19 cellular contexts compared by ENCODE assay signal in genomic region chr15:96858693-96859092, GRCh38.
DNase-seq lines count a peak whose midpoint lies in the region; ATAC-seq and TF ChIP-seq lines count a peak whose summit lies in the region.
"Had no signal": no experiment of that assay in that cellular context is flagged by ENCODE, and none has a peak within 500 bp of the region (broad histone marks: within the 10 kb centered on the region; RNA-seq: fewer than 3 reads in every experiment).

No MANE protein-coding gene starts in this region.

- H3K4me1 ChIP-seq in right atrium auricular region: no peaks in the 10 kb centered on the region
- no peaks in the 10 kb centered on the region for H3K4me1 ChIP-seq in RWPE2 (ENCODE audit: insufficient read depth, poor library complexity, severe bottlenecking)
- H3K4me1 ChIP-seq: A549; BLaER1 treated with 17β-estradiol and CSF1 and Interleukin-3, amounts not matched to agents 10 nM and 100 nM; Caco-2 had no signal

- no peak for ATAC-seq in Right ventricle myocardium inferior
- peak; percentile 12; the same call in 1 of the 3 replicates for ATAC-seq in RWPE2 (ENCODE audit: low read depth)
- ATAC-seq in HG02885 (IDR thresholded peaks at IDR 0.05; ENCODE audit: poor library complexity, unreplicated experiment): no peak
- ATAC-seq in stimulated activated naive CD8-positive, alpha-beta T cell treated with anti-CD3 and anti-CD28 coated beads, Interleukin-15, amount 100 ng/mL, for 72 hours: no peak
- ATAC-seq: A549; CD8-positive, alpha-beta T cell had no signal

- H3K4me3 ChIP-seq in right atrium auricular region (no peak overlapping the region), RWPE2 (ENCODE audit: severe bottlenecking) (no peak overlapping the region)
- H3K4me3 ChIP-seq: A549; BLaER1 treated with 17β-estradiol and CSF1 and Interleukin-3, amounts not matched to agents 10 nM and 100 nM had no signal

- H3K27me3 Mint-ChIP-seq in nephron progenitor cell (ENCODE audit: low read depth, poor library complexity): peaks cover 7% of the 10 kb centered on the region
- H3K27me3 Mint-ChIP-seq in stimulated activated naive CD8-positive, alpha-beta T cell treated with anti-CD3 and anti-CD28 coated beads, Interleukin-15, amount 100 ng/mL, for 72 hours: peaks cover 8% of the 10 kb centered on the region
- H3K27me3 Mint-ChIP-seq: B cell; CD4-positive, alpha-beta T cell had no signal

- peaks cover 9% of the 10 kb centered on the region for H3K36me3 Mint-ChIP-seq in nephron progenitor cell (ENCODE audit: low read depth)
- H3K36me3 Mint-ChIP-seq: CD8-positive, alpha-beta T cell had no signal

- H3K4me1 Mint-ChIP-seq in nephron progenitor cell: peaks cover 23% of the 10 kb centered on the region
- H3K4me1 Mint-ChIP-seq in stimulated activated naive CD8-positive, alpha-beta T cell treated with anti-CD3 and anti-CD28 coated beads, Interleukin-15, amount 100 ng/mL, for 72 hours: no peaks in the 10 kb centered on the region
- H3K4me1 Mint-ChIP-seq: B cell had no signal

- TF ChIP-seq CTCF in right atrium auricular region (IDR thresholded peaks at IDR 0.05) (no peak), RWPE2 (IDR thresholded peaks at IDR 0.05; ENCODE audit: poor library complexity, severe bottlenecking) (no peak), nephron progenitor cell (IDR thresholded peaks at IDR 0.05) (no peak)

- H3K27me3 ChIP-seq in right atrium auricular region (no peaks in the 10 kb centered on the region), RWPE2 (ENCODE audit: insufficient read depth, poor library complexity, severe bottlenecking) (peaks cover 7% of the 10 kb centered on the region)
- H3K27me3 ChIP-seq: BLaER1 treated with 17β-estradiol and CSF1 and Interleukin-3, amounts not matched to agents 10 nM and 100 nM had no signal

- no peak overlapping the region for H3K4me3 Mint-ChIP-seq in nephron progenitor cell
- no peak overlapping the region for H3K4me3 Mint-ChIP-seq in stimulated activated naive CD8-positive, alpha-beta T cell treated with anti-CD3 and anti-CD28 coated beads, Interleukin-15, amount 100 ng/mL, for 72 hours
- H3K4me3 Mint-ChIP-seq: B cell; CD4-positive, alpha-beta T cell; CD8-positive, alpha-beta T cell had no signal

- H3K9me3 Mint-ChIP-seq in nephron progenitor cell: peaks cover 24% of the 10 kb centered on the region
- peaks cover 0 to 6% of the 10 kb centered on the region in 2 donors for H3K9me3 Mint-ChIP-seq in stimulated activated naive CD8-positive, alpha-beta T cell treated with anti-CD3 and anti-CD28 coated beads, Interleukin-15, amount 100 ng/mL, for 72 hours

- peak; percentile 64 for DNase-seq in Right ventricle myocardium inferior (ENCODE audit: missing footprints)
- DNase-seq in right atrium auricular region (ENCODE audit: low spot score): no peak
- no peak for DNase-seq in RWPE2 (ENCODE audit: low spot score)
- DNase-seq in nephron progenitor cell: no peak
- DNase-seq in GOT3 (lab: John Stamatoyannopoulos, UW): no peak
- no peak for DNase-seq in stimulated activated naive CD8-positive, alpha-beta T cell treated with anti-CD3 and anti-CD28 coated beads, Interleukin-15, amount 100 ng/mL, for 72 hours
- DNase-seq: AML-193; Caco-2; Calu3; CD4-positive, alpha-beta T cell; CD8-positive, alpha-beta T cell; DMS79 treated with DMSO at 0.1 percent for 48 hours; GF-D8 had no signal

- H3K36me3 ChIP-seq in right atrium auricular region: no peaks in the 10 kb centered on the region
- H3K36me3 ChIP-seq in RWPE2 (ENCODE audit: low read depth): no peaks in the 10 kb centered on the region
- H3K36me3 ChIP-seq: BLaER1 treated with 17β-estradiol and CSF1 and Interleukin-3, amounts not matched to agents 10 nM and 100 nM had no signal

- no peaks in the 10 kb centered on the region for H3K9me3 ChIP-seq in right atrium auricular region
- no peaks in the 10 kb centered on the region for H3K9me3 ChIP-seq in RWPE2 (ENCODE audit: severe bottlenecking)
- H3K9me3 ChIP-seq: A549, Caco-2 had no signal

- intact Hi-C loops in Right ventricle myocardium inferior (cut with DNase I): no loop called here

- no peak overlapping the region for H3K27ac ChIP-seq in right atrium auricular region
- H3K27ac ChIP-seq in RWPE2 (ENCODE audit: poor library complexity, severe bottlenecking): no peak overlapping the region
- H3K27ac ChIP-seq: 22Rv1; A549; BLaER1 treated with 17β-estradiol and CSF1 and Interleukin-3, amounts not matched to agents 10 nM and 100 nM; C4-2B had no signal

- H3K27ac Mint-ChIP-seq in nephron progenitor cell: peak overlapping the region; percentile 93
- H3K27ac Mint-ChIP-seq in stimulated activated naive CD8-positive, alpha-beta T cell treated with anti-CD3 and anti-CD28 coated beads, Interleukin-15, amount 100 ng/mL, for 72 hours: no peak overlapping the region
- H3K27ac Mint-ChIP-seq: B cell; CD4-positive, alpha-beta T cell; CD8-positive, alpha-beta T cell had no signal
